ENCODE assay signal across 22 cellular contexts in the genomic region with DNA sequence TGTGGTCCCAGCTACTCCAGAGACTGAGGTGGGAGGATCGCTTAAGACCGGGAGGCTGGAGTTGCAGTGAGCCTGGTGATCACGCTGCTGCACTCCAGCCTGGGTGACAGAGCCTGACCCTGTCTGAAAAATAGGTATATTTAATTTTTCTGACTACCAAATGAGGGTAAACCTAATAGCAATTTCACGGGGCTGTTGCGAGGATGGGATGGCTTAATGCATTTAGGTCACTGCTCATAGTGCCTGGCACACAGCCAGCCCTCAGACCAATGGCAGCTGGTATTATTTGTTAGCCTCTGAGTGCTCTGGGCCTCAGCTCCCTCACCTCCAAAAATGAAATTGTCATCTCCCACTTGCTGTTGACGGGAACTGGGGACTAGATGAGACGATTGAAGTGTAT. TPM values are rescaled to one million over a fixed set of nuclear protein-coding genes. Genes with fewer than 3 reads are reported as not detected.
"Had no signal": no experiment of that assay in that cellular context is flagged by ENCODE, and none has a peak within 500 bp of the region (broad histone marks: within the 10 kb centered on the region; RNA-seq: fewer than 3 reads in every experiment).

No MANE protein-coding gene starts in this region.

- H3K27ac Mint-ChIP-seq: activated CD4-positive, alpha-beta memory T cell treated with anti-CD3 and anti-CD28 coated beads, Interleukin-2, amount 10 ng/mL, durations not matched to agents 7 days and 5 days; activated CD8-positive, alpha-beta memory T cell treated with anti-CD3 and anti-CD28 coated beads, Interleukin-2, amount 10 ng/mL, durations not matched to agents 7 days and 5 days; activated naive CD8-positive, alpha-beta T cell treated with anti-CD3 and anti-CD28 coated beads for 36 hours; naive thymus-derived CD8-positive, alpha-beta T cell; stimulated activated memory B cell treated with anti-CD40 and anti-IgM and Interleukin-4, amounts not matched to agents 10 μg/mL and 1 μg/mL and 100 μg/mL, for 72 hours had no signal

- H3K4me1 ChIP-seq: pancreas, testis had no signal

- H3K36me3 ChIP-seq: pancreas, right lobe of liver had no signal

- H3K4me3 ChIP-seq: body of pancreas, dorsolateral prefrontal cortex, pancreas, right lobe of liver, smooth muscle cell, testis had no signal

- H3K9me3 ChIP-seq: pancreas, testis had no signal

- H3K27me3 ChIP-seq: body of pancreas, dorsolateral prefrontal cortex, pancreas, right lobe of liver, testis had no signal

- H3K27me3 Mint-ChIP-seq: activated naive CD8-positive, alpha-beta T cell treated with anti-CD3 and anti-CD28 coated beads for 36 hours; naive thymus-derived CD8-positive, alpha-beta T cell; stimulated activated memory B cell treated with anti-CD40 and anti-IgM and Interleukin-4, amounts not matched to agents 10 μg/mL and 1 μg/mL and 100 μg/mL, for 72 hours had no signal

- DNase-seq: activated CD4-positive, alpha-beta memory T cell treated with anti-CD3 and anti-CD28 coated beads, Interleukin-2, amount 10 ng/mL, durations not matched to agents 7 days and 5 days; activated CD4-positive, alpha-beta T cell treated with anti-CD3 and anti-CD28 coated beads for 48 hours; activated CD4-positive, CD25-positive, alpha-beta regulatory T cell; activated CD8-positive, alpha-beta memory T cell treated with anti-CD3 and anti-CD28 coated beads, Interleukin-2, amount 10 ng/mL, durations not matched to agents 7 days and 5 days; activated naive CD8-positive, alpha-beta T cell treated with anti-CD3 and anti-CD28 coated beads for 36 hours; amniotic stem cell; foreskin fibroblast; mesenchymal stem cell; naive thymus-derived CD8-positive, alpha-beta T cell; right lobe of liver; stimulated activated CD4-positive, alpha-beta T cell treated with anti-CD3 and anti-CD28 coated beads, Interleukin-4, amount 100 ng/mL, for 24 hours; T1000; testis had no signal

- H3K27ac ChIP-seq: body of pancreas, dorsolateral prefrontal cortex, epithelial cell of prostate, pancreas, right lobe of liver, testis had no signal

- H3K4me3 Mint-ChIP-seq: activated CD4-positive, alpha-beta memory T cell treated with anti-CD3 and anti-CD28 coated beads, Interleukin-2, amount 10 ng/mL, durations not matched to agents 7 days and 5 days; activated CD8-positive, alpha-beta memory T cell treated with anti-CD3 and anti-CD28 coated beads, Interleukin-2, amount 10 ng/mL, durations not matched to agents 7 days and 5 days; activated naive CD8-positive, alpha-beta T cell treated with anti-CD3 and anti-CD28 coated beads for 36 hours; stimulated activated memory B cell treated with anti-CD40 and anti-IgM and Interleukin-4, amounts not matched to agents 10 μg/mL and 1 μg/mL and 100 μg/mL, for 72 hours had no signal

RNA-seq across cellular contexts. Expression of a gene that starts 11.7 kb away (rescaled TPM):
- total RNA-seq: glomerular endothelial cell, pulmonary artery endothelial cell, ureter had no signal
- polyA plus RNA-seq: smooth muscle cell had no signal
